8 cellular contexts compared by ENCODE assay signal in the genomic region with DNA sequence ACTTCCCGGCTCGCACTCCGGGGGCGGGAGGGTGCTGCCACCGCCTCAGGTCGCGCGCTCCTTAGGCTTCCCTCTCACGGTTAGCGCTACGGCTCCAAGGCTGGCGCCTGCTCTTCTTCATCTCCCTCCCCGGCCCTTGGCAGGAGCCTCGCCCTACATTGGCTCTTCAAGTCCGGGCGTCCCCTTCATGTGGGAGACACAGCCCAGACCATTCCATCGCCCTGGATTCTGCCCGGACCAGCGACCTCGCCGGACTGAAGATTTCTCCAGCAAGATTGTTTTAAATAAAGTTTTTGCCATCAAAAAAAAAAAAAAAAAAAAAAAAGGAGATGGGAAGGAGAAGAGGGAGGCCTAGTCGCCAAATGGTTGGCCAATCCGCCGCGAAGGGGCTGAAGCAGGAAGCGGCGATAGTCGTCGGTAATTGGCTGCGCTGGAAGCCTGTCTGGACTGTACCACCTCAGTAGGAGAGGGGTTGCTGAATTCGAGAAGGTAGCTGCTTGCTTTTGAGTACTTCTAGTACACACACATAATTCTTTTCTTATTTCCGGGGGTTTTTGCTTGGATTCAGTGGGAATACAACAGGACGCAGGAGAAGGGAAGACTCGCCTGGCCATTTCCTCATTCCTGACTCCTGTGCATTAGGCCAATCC. TPM values are rescaled to one million over a fixed set of nuclear protein-coding genes. Genes with fewer than 3 reads are reported as not detected.
DNase-seq lines count a peak whose midpoint lies in the region; ATAC-seq and TF ChIP-seq lines count a peak whose summit lies in the region.

No MANE protein-coding gene starts in this region.

- peak overlapping the region; percentile 86 for H3K4me2 ChIP-seq in parathyroid adenoma (ENCODE audit: low read length)

- ATAC-seq in HG02763 (IDR thresholded peaks at IDR 0.05; ENCODE audit: unreplicated experiment), result peak; percentile 69

- 0% methylated on average over 32 to 34 of the region's 34 CpGs for WGBS in tibial nerve, 2 donors

- H3K27ac ChIP-seq in cardiac muscle cell (peak overlapping the region; percentile 98), parathyroid adenoma (peak overlapping the region; percentile 99), tibial nerve (peak overlapping the region; percentile 97 to 99 (median 98))

- H3K9me3 ChIP-seq in adipocyte (ENCODE audit: control insufficient read depth, low read length), result no peaks in the 10 kb centered on the region
- no peaks in the 10 kb centered on the region for H3K9me3 ChIP-seq in cardiac muscle cell (ENCODE audit: low read depth)
- no peaks in the 10 kb centered on the region for H3K9me3 ChIP-seq in parathyroid adenoma (ENCODE audit: control insufficient read depth, low read length)
- no peaks in the 10 kb centered on the region for H3K9me3 ChIP-seq in tibial nerve

- H3K36me3 ChIP-seq in adipocyte (ENCODE audit: control insufficient read depth, insufficient read depth, low read length, severe bottlenecking) (peaks cover 9% of the 10 kb centered on the region), cardiac muscle cell (peaks cover 1% of the 10 kb centered on the region), parathyroid adenoma (ENCODE audit: control insufficient read depth, insufficient read depth, low read length) (no peaks in the 10 kb centered on the region), tibial nerve (peaks cover 0 to 16% (median 3%) of the 10 kb centered on the region in 3 donors)

- H3K4me1 ChIP-seq in adipocyte (ENCODE audit: control insufficient read depth, insufficient read depth, low read length) (peaks cover 19% of the 10 kb centered on the region), cardiac muscle cell (ENCODE audit: low read depth) (peaks cover 7% of the 10 kb centered on the region), parathyroid adenoma (peaks cover 2% of the 10 kb centered on the region), tibial nerve (peaks cover 0 to 43% (median 21%) of the 10 kb centered on the region in 4 donors)

- TF ChIP-seq EP300 in tibial nerve (IDR thresholded peaks at IDR 0.05), result peak; percentile 60 to 88

- no peak for TF ChIP-seq CTCF in GM12875 (IDR thresholded peaks at IDR 0.05; ENCODE audit: borderline replicate concordance, insufficient read depth, low read depth, low read length)
- TF ChIP-seq CTCF in cardiac muscle cell (IDR thresholded peaks at IDR 0.05; ENCODE audit: low read depth, low read length), result no peak
- TF ChIP-seq CTCF in parathyroid adenoma (IDR thresholded peaks at IDR 0.05), result no peak
- TF ChIP-seq CTCF in tibial nerve (IDR thresholded peaks at IDR 0.05), result no peak

- no peaks in the 10 kb centered on the region for H3K27me3 ChIP-seq in adipocyte (replicated peaks; ENCODE audit: control insufficient read depth, insufficient read depth, low read length)
- no peaks in the 10 kb centered on the region for H3K27me3 ChIP-seq in cardiac muscle cell
- H3K27me3 ChIP-seq in parathyroid adenoma (ENCODE audit: control insufficient read depth, insufficient read depth, low read length), result no peaks in the 10 kb centered on the region
- H3K27me3 ChIP-seq in tibial nerve, result no peaks in the 10 kb centered on the region

- H3K9ac ChIP-seq in adipocyte (ENCODE audit: low read length) (peak overlapping the region; percentile 95), parathyroid adenoma (peak overlapping the region; percentile 63)

- H2AFZ ChIP-seq in parathyroid adenoma, result peak overlapping the region; percentile 91

- no peak for TF ChIP-seq POLR2A in tibial nerve (IDR thresholded peaks at IDR 0.05)

- DNase-seq in NCI-H1417 (lab: John Stamatoyannopoulos, UW) (peak; percentile 96 to 100 (median 100)), SW 1271 (lab: John Stamatoyannopoulos, UW) (peak; percentile 96 to 98), adipocyte (ENCODE audit: low read depth) (peak; percentile 99), cardiac muscle cell (ENCODE audit: low read depth in 1 of 2, low spot score in 1 of 2) (peak; percentile 98 to 100), tibial nerve (ENCODE audit: low spot score in 2 of 2) (peak; percentile 91 to 92)

- peaks cover 7% of the 10 kb centered on the region for H3K79me2 ChIP-seq in parathyroid adenoma

- H3K4me3 ChIP-seq in GM12875 (ENCODE audit: low read depth, low read length) (peak overlapping the region; percentile 92), adipocyte (ENCODE audit: low read length) (peak overlapping the region; percentile 97), cardiac muscle cell (peak overlapping the region; percentile 61), parathyroid adenoma (ENCODE audit: low read depth, low read length) (peak overlapping the region; percentile 83), tibial nerve (peak overlapping the region; percentile 57 to 89 (median 76))

RNA-seq across cellular contexts. Expression of a gene that starts 0.7 kb away (rescaled TPM):
- total RNA-seq in cardiac muscle cell (30.9 and 36.8 TPM in 2 replicates), tibial nerve (10 to 100 TPM; 26.0 to 57.3 (median 33.7) TPM)
- polyA plus RNA-seq in cardiac muscle cell, result 24.9 and 32.1 TPM in 2 replicates

RNA-seq across cellular contexts. Expression of a gene that starts 9.6 kb away (rescaled TPM):
- total RNA-seq in cardiac muscle cell (16.5 and 17.2 TPM in 2 replicates), tibial nerve (10 to 100 TPM in 1 of 4 donors, 1 to 10 TPM in 3; 6.3 to 15.1 (median 7.8) TPM)
- polyA plus RNA-seq in cardiac muscle cell, result 16.7 and 17.9 TPM in 2 replicates

RNA-seq across cellular contexts. Expression of a gene that starts 17.5 kb away (rescaled TPM):
- 0.70 and 1.3 TPM in 2 replicates for total RNA-seq in cardiac muscle cell
- 1.1 and 2.1 TPM in 2 replicates for polyA plus RNA-seq in cardiac muscle cell
- total RNA-seq in tibial nerve, result 1 to 10 TPM in 1 of 4 donors, under 1 TPM in 3; 0.30 to 1.7 (median 0.41) TPM

RNA-seq across cellular contexts. Expression of a gene that starts 44.8 kb away (rescaled TPM):
- 20.2 and 48.4 TPM in 2 replicates for total RNA-seq in cardiac muscle cell
- polyA plus RNA-seq in cardiac muscle cell, result 33.7 and 37.0 TPM in 2 replicates
- total RNA-seq in tibial nerve, result 10 to 100 TPM; 11.9 to 17.3 (median 15.4) TPM

RNA-seq across cellular contexts. Expression of a gene that starts 45.2 kb away (rescaled TPM):
- total RNA-seq in cardiac muscle cell, result 49.6 and 95.3 TPM in 2 replicates
- 113 and 140 TPM in 2 replicates for polyA plus RNA-seq in cardiac muscle cell
- 10 to 100 TPM; 54.3 to 89.4 (median 71.7) TPM for total RNA-seq in tibial nerve

Comparison
In these comparisons a context has a peak if more than half of its experiments do, and no peak if none do; other contexts are left out.
1. Peak in every context shown above with its lines: DNase-seq, ATAC-seq, H3K4me3 ChIP-seq and H3K27ac ChIP-seq.